1 cellular context compared by ENCODE assay signal in genomic region chr17:61452301-61453290, GRCh38.
A peak's percentile ranks its signal among the peaks of the same experiment; 100 is the strongest.
TF ChIP-seq lines count a peak whose summit lies in the region.

TSS of gene TBX4 (plus strand) at chr17:61452422. CDS start at chr17:61456491, 4,069 bp downstream.

TF ChIP-seq in H1, 55 proteins besides CTCF, POLR2A, EP300 and RAD21 (continued from another document):
- TF ChIP-seq CBX8 (IDR thresholded peaks at IDR 0.05; ENCODE audit: borderline replicate concordance, low read depth, low read length) (peak; percentile 86; the same call in 1 of the 2 replicates), POLR2AphosphoS5 (IDR thresholded peaks at IDR 0.05; ENCODE audit: low read depth, low read length) (no peak), SUZ12 (IDR thresholded peaks at IDR 0.05; ENCODE audit: low read length) (peak; percentile 98), TCF12 (IDR thresholded peaks at IDR 0.05; ENCODE audit: low read depth, low read length) (0 out of 2 replicates have a peak, but pooled peaks have one; percentile 23), MAX (IDR thresholded peaks at IDR 0.05) (peak; percentile 21; the same call in 1 of the 2 replicates), NANOG (IDR thresholded peaks at IDR 0.05; ENCODE audit: insufficient read depth, low read depth, low read length, poor library complexity, severe bottlenecking) (no peak), CTBP2 (IDR thresholded peaks at IDR 0.05; ENCODE audit: borderline replicate concordance, insufficient read depth, insufficient read length, low read length) (peak; percentile 39), KDM4A (IDR thresholded peaks at IDR 0.05; ENCODE audit: low read depth, low read length, severe bottlenecking) (peak; percentile 16)
